ENCODE assay signal across 8 cellular contexts in the genomic region with DNA sequence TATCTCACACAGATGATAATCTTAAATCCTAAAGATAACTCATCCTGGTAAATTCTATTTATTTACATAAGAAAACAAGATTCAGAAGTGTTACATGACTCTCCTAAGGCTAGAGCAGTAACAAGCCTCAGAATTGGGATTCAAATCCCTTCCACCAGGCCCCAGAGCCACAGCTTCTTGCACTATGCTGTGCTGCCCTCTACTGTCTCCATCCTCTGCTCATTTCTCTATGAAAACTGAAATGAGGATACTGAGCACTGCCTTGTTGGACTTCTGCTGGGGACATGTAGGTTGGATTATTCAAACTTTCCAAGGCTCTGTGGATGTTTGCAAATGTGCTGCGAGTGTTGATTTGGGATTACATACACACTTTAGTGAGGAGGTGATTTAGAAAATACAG. TPM values are rescaled to one million over a fixed set of nuclear protein-coding genes. Genes with fewer than 3 reads are reported as not detected.
DNase-seq lines count a peak whose midpoint lies in the region; ATAC-seq, FAIRE-seq and TF ChIP-seq lines count a peak whose summit lies in the region.

No MANE protein-coding gene starts in this region.

- H3K4me3 Mint-ChIP-seq in activated CD4-positive, alpha-beta T cell treated with anti-CD3 and anti-CD28 coated beads for 36 hours: no peak overlapping the region
- no peak overlapping the region for H3K4me3 Mint-ChIP-seq in activated naive CD8-positive, alpha-beta T cell treated with anti-CD3 and anti-CD28 coated beads, Interleukin-2, amount 50 U/mL, for 24 hours

- no peaks in the 10 kb centered on the region for H3K9me1 ChIP-seq in keratinocyte (ENCODE audit: control insufficient read depth, extremely low read depth, insufficient read depth, low read length)

- peaks cover 23% of the 10 kb centered on the region for H3K36me3 Mint-ChIP-seq in activated CD4-positive, alpha-beta T cell treated with anti-CD3 and anti-CD28 coated beads for 36 hours (ENCODE audit: low read depth)
- H3K36me3 Mint-ChIP-seq in activated naive CD8-positive, alpha-beta T cell treated with anti-CD3 and anti-CD28 coated beads, Interleukin-2, amount 50 U/mL, for 24 hours (ENCODE audit: low read depth): peaks cover 31% of the 10 kb centered on the region

- H3K4me2 ChIP-seq in keratinocyte (ENCODE audit: control insufficient read depth, extremely low read depth, insufficient read depth, low read depth, low read length): no peak overlapping the region

- H3K4me1 Mint-ChIP-seq in activated CD4-positive, alpha-beta T cell treated with anti-CD3 and anti-CD28 coated beads for 36 hours: no peaks in the 10 kb centered on the region
- H3K4me1 Mint-ChIP-seq in activated naive CD8-positive, alpha-beta T cell treated with anti-CD3 and anti-CD28 coated beads, Interleukin-2, amount 50 U/mL, for 24 hours: no peaks in the 10 kb centered on the region

- H3K9me3 ChIP-seq in HEK293 (ENCODE audit: control insufficient read depth, insufficient read depth, low read depth, low read length) (no peaks in the 10 kb centered on the region), keratinocyte (ENCODE audit: control insufficient read depth, low read depth, low read length) (no peaks in the 10 kb centered on the region), gastroesophageal sphincter (no peaks in the 10 kb centered on the region)

- no peaks in the 10 kb centered on the region for H3K79me2 ChIP-seq in keratinocyte (ENCODE audit: control insufficient read depth, insufficient read depth, low read length)

- dilution Hi-C loops in keratinocyte (cut with MboI; ENCODE audit: extremely low pct_ligation_motif_present, low sequenced_read_pairs): no loop called here

- DNase-seq in activated CD4-positive, alpha-beta T cell treated with anti-CD3 and anti-CD28 coated beads for 36 hours: peak; percentile 46
- no peak for DNase-seq in activated CD4-positive, alpha-beta T cell treated with anti-CD3 and anti-CD28 coated beads for 1 hour
- DNase-seq in NCI-H2196 (lab: John Stamatoyannopoulos, UW; ENCODE audit: unreplicated experiment): peak; percentile 39
- no peak for DNase-seq in activated naive CD8-positive, alpha-beta T cell treated with anti-CD3 and anti-CD28 coated beads, Interleukin-2, amount 50 U/mL, for 24 hours
- DNase-seq in keratinocyte (ENCODE audit: low read depth, low spot score): no peak
- DNase-seq in omental fat pad (ENCODE audit: low spot score): no peak

- peak; percentile 53 for FAIRE-seq in keratinocyte (lab: Jason Lieb, UNC)

- POLR2A ChIA-PET in activated CD4-positive, alpha-beta T cell treated with anti-CD3 and anti-CD28 coated beads for 36 hours (lab: Charles Lee): no interaction called here
- POLR2A ChIA-PET in HEK293 (lab: Yijun Ruan, JAX): no interaction called here

- H3K9me3 Mint-ChIP-seq in activated CD4-positive, alpha-beta T cell treated with anti-CD3 and anti-CD28 coated beads for 36 hours (ENCODE audit: low read depth): no peaks in the 10 kb centered on the region
- no peaks in the 10 kb centered on the region for H3K9me3 Mint-ChIP-seq in activated naive CD8-positive, alpha-beta T cell treated with anti-CD3 and anti-CD28 coated beads, Interleukin-2, amount 50 U/mL, for 24 hours

- TF ChIP-seq POLR2A in gastroesophageal sphincter (IDR thresholded peaks at IDR 0.05): no peak

- H3K4me3 ChIP-seq in HEK293 (ENCODE audit: low read depth, low read length) (no peak overlapping the region), keratinocyte (ENCODE audit: control insufficient read depth in 2 of 3, extremely low read depth in 1 of 3, insufficient read depth in 2 of 3, low read depth in 1 of 3, low read length in 3 of 3) (no peak overlapping the region), gastroesophageal sphincter (no peak overlapping the region)

- ATAC-seq in activated CD4-positive, alpha-beta T cell treated with anti-CD3 and anti-CD28 coated beads for 36 hours: no peak
- ATAC-seq in activated naive CD8-positive, alpha-beta T cell treated with anti-CD3 and anti-CD28 coated beads, Interleukin-2, amount 50 U/mL, for 24 hours: peak; percentile 76
- ATAC-seq in gastroesophageal sphincter (no peak), omental fat pad (ENCODE audit: low FRiP score) (no peak)

- intact Hi-C loops in activated CD4-positive, alpha-beta T cell treated with anti-CD3 and anti-CD28 coated beads for 36 hours (cut with DNase I, micrococcal nuclease): no loop called here

- CTCF ChIA-PET in activated CD4-positive, alpha-beta T cell treated with anti-CD3 and anti-CD28 coated beads for 36 hours (lab: Charles Lee): interaction anchor here (1.0 kb wide), 1 partner anchor 15 kb away, joined by 3 read pairs; no protein-coding TSS in a partner anchor
- CTCF ChIA-PET in HEK293 (lab: Yijun Ruan, JAX): interaction anchor here (1.5 kb wide), 1 partner anchor 20 kb away, joined by 3 read pairs; no protein-coding TSS in a partner anchor

- peaks cover 43 to 58% of the 10 kb centered on the region in 2 experiments for H3K36me3 ChIP-seq in HEK293 (ENCODE audit: control insufficient read depth in 2 of 2, insufficient read depth in 1 of 2, low read length in 2 of 2)
- H3K36me3 ChIP-seq in keratinocyte (ENCODE audit: control insufficient read depth in 2 of 2, extremely low read depth in 1 of 2, insufficient read depth in 2 of 2, low read length in 2 of 2): peaks cover 0 to 5% of the 10 kb centered on the region in 2 experiments
- peaks cover 0 to 81% of the 10 kb centered on the region in 2 donors for H3K36me3 ChIP-seq in gastroesophageal sphincter

- H3K27me3 ChIP-seq in keratinocyte (ENCODE audit: control insufficient read depth, extremely low read depth, insufficient read depth, low read length): no peaks in the 10 kb centered on the region
- no peaks in the 10 kb centered on the region for H3K27me3 ChIP-seq in gastroesophageal sphincter

- H3K27ac ChIP-seq in HEK293 (ENCODE audit: extremely low read depth, low read depth, low read length) (no peak overlapping the region), keratinocyte (ENCODE audit: control insufficient read depth, insufficient read depth, low read length) (no peak overlapping the region), gastroesophageal sphincter (no peak overlapping the region)

- no peaks in the 10 kb centered on the region for H4K20me1 ChIP-seq in keratinocyte (ENCODE audit: control insufficient read depth, extremely low read depth, insufficient read depth, low read length)

- peak; percentile 55; the same call in 1 of the 2 replicates for TF ChIP-seq CTCF in HEK293 (tag by site-specific recombination; IDR thresholded peaks at IDR 0.05)
- TF ChIP-seq CTCF in keratinocyte (optimal IDR thresholded peaks at IDR 0.05 in 1 of 3, IDR thresholded peaks at IDR 0.05 in 1 of 3, conservative IDR thresholded peaks at IDR 0.05 in 1 of 3; ENCODE audit: extremely low read depth in 1 of 3, insufficient read depth in 2 of 3, low read length in 3 of 3): peak; percentile 57 to 68 (median 65)
- peak in 2 of 4 experiments; percentile 19 to 25 for TF ChIP-seq CTCF in gastroesophageal sphincter (IDR thresholded peaks at IDR 0.05)
- no peak for TF ChIP-seq CTCF in omental fat pad (IDR thresholded peaks at IDR 0.05)

- no peaks in the 10 kb centered on the region for H3K27me3 Mint-ChIP-seq in activated CD4-positive, alpha-beta T cell treated with anti-CD3 and anti-CD28 coated beads for 36 hours
- no peaks in the 10 kb centered on the region for H3K27me3 Mint-ChIP-seq in activated naive CD8-positive, alpha-beta T cell treated with anti-CD3 and anti-CD28 coated beads, Interleukin-2, amount 50 U/mL, for 24 hours

- TF ChIP-seq EP300 in gastroesophageal sphincter (IDR thresholded peaks at IDR 0.05): no peak

- H3K4me1 ChIP-seq in HEK293 (ENCODE audit: control insufficient read depth, insufficient read depth, low read length) (no peaks in the 10 kb centered on the region), keratinocyte (ENCODE audit: control insufficient read depth, extremely low read depth, insufficient read depth, low read length) (no peaks in the 10 kb centered on the region), gastroesophageal sphincter (no peaks in the 10 kb centered on the region)

- H3K27ac Mint-ChIP-seq in activated CD4-positive, alpha-beta T cell treated with anti-CD3 and anti-CD28 coated beads for 36 hours: no peak overlapping the region
- H3K27ac Mint-ChIP-seq in activated naive CD8-positive, alpha-beta T cell treated with anti-CD3 and anti-CD28 coated beads, Interleukin-2, amount 50 U/mL, for 24 hours: no peak overlapping the region

- H2AFZ ChIP-seq in keratinocyte (ENCODE audit: control insufficient read depth, low read length): no peak overlapping the region

- no peak overlapping the region for H3K9ac ChIP-seq in keratinocyte (ENCODE audit: control insufficient read depth, extremely low read depth, insufficient read depth, low read length)

- WGBS in gastroesophageal sphincter (ENCODE audit: low coverage in 1 of 2), 2 donors: 75 to 100% methylated on average over 1 of the region's 1 CpG

TF ChIP-seq in HEK293, 187 proteins besides CTCF, POLR2A, EP300 and RAD21:
- TF ChIP-seq SCRT1 (tag by site-specific recombination; IDR thresholded peaks at IDR 0.05; ENCODE audit: borderline replicate concordance) (no peak), ZFP69B (tag by site-specific recombination; IDR thresholded peaks at IDR 0.05) (no peak), ZNF654 (tag by site-specific recombination; IDR thresholded peaks at IDR 0.05; ENCODE audit: low read depth) (peak; percentile 72), ZNF132 (tag by site-specific recombination; IDR thresholded peaks at IDR 0.05; ENCODE audit: borderline replicate concordance) (no peak)

RNA-seq across cellular contexts. Expression of a gene that starts 23.5 kb away (rescaled TPM):
- under 1 TPM; 0.11 TPM for total RNA-seq in activated CD4-positive, alpha-beta T cell treated with anti-CD3 and anti-CD28 coated beads for 36 hours
- not detected in 3 replicates for polyA plus RNA-seq in keratinocyte
- polyA plus RNA-seq in keratinocyte (2011; ENCODE audit: low read depth): not detected
- not detected in 2 replicates for polyA plus RNA-seq in keratinocyte (2011; cell fraction: cytosol; rRNA removed)
- 0.10 and 0.36 TPM in 2 replicates for polyA plus RNA-seq in keratinocyte (2011; cell fraction: nucleus; rRNA removed)
- not detected in 2 replicates for polyA plus RNA-seq in keratinocyte (2012; ENCODE audit: low replicate concordance)
- 0.22 TPM in 1 of 3 replicates, not detected in the others for polyA minus RNA-seq in keratinocyte
- polyA minus RNA-seq in keratinocyte (2011; cell fraction: cytosol; rRNA and poly(A)+ RNA removed): not detected
- polyA minus RNA-seq in keratinocyte (2011; cell fraction: nucleus; rRNA and poly(A)+ RNA removed): 1.0 TPM in 1 of 2 replicates, not detected in the other
- total RNA-seq in gastroesophageal sphincter (not detected), omental fat pad (under 1 TPM in 1 of 4 donors, not detected in 3; 0.65 TPM)

Comparison
In these comparisons a context has a peak if more than half of its experiments do, and no peak if none do; other contexts are left out.
1. DNase-seq: peak in activated CD4-positive, alpha-beta T cell treated with anti-CD3 and anti-CD28 coated beads for 36 hours (single experiment) and NCI-H2196 (single experiment); none in activated CD4-positive, alpha-beta T cell treated with anti-CD3 and anti-CD28 coated beads for 1 hour (single experiment), activated naive CD8-positive, alpha-beta T cell treated with anti-CD3 and anti-CD28 coated beads, Interleukin-2, amount 50 U/mL, for 24 hours (single experiment), keratinocyte (single experiment) and omental fat pad (single experiment).
2. CTCF ChIP-seq: peak in HEK293 (single experiment) and keratinocyte (3 of 3); none in omental fat pad (0 of 3).